ENCODE assay signal across 8 cellular contexts in the genomic region with DNA sequence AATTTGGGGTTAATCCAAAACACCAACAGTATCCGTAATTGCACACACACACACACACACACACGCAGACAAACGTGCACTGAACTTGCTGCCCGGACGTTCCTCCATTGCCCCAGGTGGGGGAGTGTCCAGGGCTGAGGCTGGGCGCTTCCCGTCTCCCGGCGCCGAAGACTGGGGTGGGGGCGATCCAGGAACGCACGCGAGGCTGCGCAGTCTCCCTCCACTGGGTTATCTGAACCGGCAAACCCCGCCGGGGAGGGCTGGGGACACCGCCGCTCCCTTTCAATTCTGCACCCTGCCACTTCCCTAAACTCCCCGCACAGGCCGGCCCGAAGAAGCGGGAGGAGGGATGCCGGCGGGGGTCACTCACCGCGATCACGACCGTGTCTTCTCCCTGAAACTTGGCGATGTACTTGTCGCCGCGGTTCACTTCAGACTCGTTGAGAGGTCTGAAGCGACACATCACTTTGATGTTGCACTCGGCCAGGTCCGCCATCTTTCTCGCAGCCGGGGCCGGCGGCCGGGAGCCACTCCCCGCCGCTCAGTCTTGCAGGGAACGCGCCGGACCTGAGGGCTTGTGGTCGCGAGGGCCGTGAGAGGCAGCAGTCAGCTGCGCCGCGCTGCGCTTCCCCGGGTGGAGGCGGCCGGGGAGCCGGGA. TPM values are rescaled to one million over a fixed set of nuclear protein-coding genes. Genes with fewer than 3 reads are reported as not detected.
A peak's percentile ranks its signal among the peaks of the same experiment; 100 is the strongest.
DNase-seq lines count a peak whose midpoint lies in the region; ATAC-seq and TF ChIP-seq lines count a peak whose summit lies in the region.

No MANE protein-coding gene starts in this region.

- H3K4me3 Mint-ChIP-seq in activated CD8-positive, alpha-beta memory T cell treated with anti-CD3 and anti-CD28 coated beads, Interleukin-2, amount 10 ng/mL, durations not matched to agents 7 days and 5 days, result peak overlapping the region; percentile 98
- peak overlapping the region; percentile 99 for H3K4me3 Mint-ChIP-seq in endothelial cell (ENCODE audit: unreplicated experiment)

- H3K4me1 Mint-ChIP-seq in activated CD8-positive, alpha-beta memory T cell treated with anti-CD3 and anti-CD28 coated beads, Interleukin-2, amount 10 ng/mL, durations not matched to agents 7 days and 5 days, result peaks cover 40% of the 10 kb centered on the region
- peaks cover 42% of the 10 kb centered on the region for H3K4me1 Mint-ChIP-seq in endothelial cell (ENCODE audit: unreplicated experiment)

- DNase-seq in AG10803 (ENCODE audit: low read depth), result peak; percentile 58
- peak; percentile 21 for DNase-seq in NCI-H774 (lab: John Stamatoyannopoulos, UW)
- DNase-seq in activated CD8-positive, alpha-beta memory T cell treated with anti-CD3 and anti-CD28 coated beads, Interleukin-2, amount 10 ng/mL, durations not matched to agents 7 days and 5 days, result peak; percentile 74
- DNase-seq in endothelial cell (ENCODE audit: low spot score), result peak; percentile 74
- DNase-seq in stimulated activated CD8-positive, alpha-beta memory T cell treated with anti-CD3 and anti-CD28 coated beads, Interleukin-4, amount 100 ng/mL, for 24 hours (ENCODE audit: low read depth), result peak; percentile 44

- peak overlapping the region; percentile 94 for H3K4me3 ChIP-seq in AG10803 (ENCODE audit: low read length)
- peak overlapping the region; percentile 88 for H3K4me3 ChIP-seq in mononuclear cell (ENCODE audit: low read length)

- H3K4me1 ChIP-seq in mononuclear cell (ENCODE audit: insufficient read depth, low read length), result peaks cover 35% of the 10 kb centered on the region

- TF ChIP-seq CTCF in AG10803 (conservative IDR thresholded peaks at IDR 0.05; ENCODE audit: low read length) (peak; percentile 29), endothelial cell (IDR thresholded peaks at IDR 0.05; ENCODE audit: unreplicated experiment) (no peak)

- ATAC-seq in GM18861 (IDR thresholded peaks at IDR 0.05; ENCODE audit: unreplicated experiment) (peak; percentile 31), HG03095 (IDR thresholded peaks at IDR 0.05; ENCODE audit: unreplicated experiment) (peak; percentile 31)
- peak; percentile 59 for ATAC-seq in activated CD8-positive, alpha-beta memory T cell treated with anti-CD3 and anti-CD28 coated beads, Interleukin-2, amount 10 ng/mL, durations not matched to agents 7 days and 5 days

- H3K27me3 ChIP-seq in mononuclear cell (ENCODE audit: insufficient read depth, low read length), result no peaks in the 10 kb centered on the region

- H3K9me3 ChIP-seq in mononuclear cell (ENCODE audit: low read depth, low read length), result no peaks in the 10 kb centered on the region

- no peaks in the 10 kb centered on the region for H3K27me3 Mint-ChIP-seq in activated CD8-positive, alpha-beta memory T cell treated with anti-CD3 and anti-CD28 coated beads, Interleukin-2, amount 10 ng/mL, durations not matched to agents 7 days and 5 days
- H3K27me3 Mint-ChIP-seq in endothelial cell (ENCODE audit: unreplicated experiment), result peaks cover 7% of the 10 kb centered on the region

- CTCF ChIA-PET in activated CD8-positive, alpha-beta memory T cell treated with anti-CD3 and anti-CD28 coated beads, Interleukin-2, amount 10 ng/mL, durations not matched to agents 7 days and 5 days (lab: Charles Lee), result no interaction called here

- H3K9me3 Mint-ChIP-seq in activated CD8-positive, alpha-beta memory T cell treated with anti-CD3 and anti-CD28 coated beads, Interleukin-2, amount 10 ng/mL, durations not matched to agents 7 days and 5 days (ENCODE audit: low read depth), result no peaks in the 10 kb centered on the region
- no peaks in the 10 kb centered on the region for H3K9me3 Mint-ChIP-seq in endothelial cell (ENCODE audit: unreplicated experiment)

- H3K27ac Mint-ChIP-seq in activated CD8-positive, alpha-beta memory T cell treated with anti-CD3 and anti-CD28 coated beads, Interleukin-2, amount 10 ng/mL, durations not matched to agents 7 days and 5 days, result peak overlapping the region; percentile 91
- H3K27ac Mint-ChIP-seq in endothelial cell (ENCODE audit: unreplicated experiment), result peak overlapping the region; percentile 96

- peaks cover 17% of the 10 kb centered on the region for H3K36me3 Mint-ChIP-seq in activated CD8-positive, alpha-beta memory T cell treated with anti-CD3 and anti-CD28 coated beads, Interleukin-2, amount 10 ng/mL, durations not matched to agents 7 days and 5 days
- peaks cover 4% of the 10 kb centered on the region for H3K36me3 Mint-ChIP-seq in endothelial cell (ENCODE audit: low read depth, unreplicated experiment)

RNA-seq across cellular contexts. Expression of a gene that starts 0.6 kb away (rescaled TPM):
- total RNA-seq in activated CD8-positive, alpha-beta memory T cell treated with anti-CD3 and anti-CD28 coated beads, Interleukin-2, amount 10 ng/mL, durations not matched to agents 7 days and 5 days, result 10 to 100 TPM; 65.2 to 76.2 TPM
- total RNA-seq in endothelial cell (ENCODE audit: unreplicated experiment), result 102 TPM
- total RNA-seq in mononuclear cell, result 92.1 TPM

Comparison
In these comparisons a context has a peak if more than half of its experiments do, and no peak if none do; other contexts are left out.
1. Peak in every context shown above with its lines: DNase-seq, ATAC-seq and H3K4me3 ChIP-seq.
2. DNase-seq: peak in every context shown above with its lines; median percentile 74 in activated CD8-positive, alpha-beta memory T cell treated with anti-CD3 and anti-CD28 coated beads, Interleukin-2, amount 10 ng/mL, durations not matched to agents 7 days and 5 days; 74 in endothelial cell; 58 in AG10803; 44 in stimulated activated CD8-positive, alpha-beta memory T cell treated with anti-CD3 and anti-CD28 coated beads, Interleukin-4, amount 100 ng/mL, for 24 hours; 21 in NCI-H774.